ENCODE assay signal across 15 cellular contexts in the genomic region with DNA sequence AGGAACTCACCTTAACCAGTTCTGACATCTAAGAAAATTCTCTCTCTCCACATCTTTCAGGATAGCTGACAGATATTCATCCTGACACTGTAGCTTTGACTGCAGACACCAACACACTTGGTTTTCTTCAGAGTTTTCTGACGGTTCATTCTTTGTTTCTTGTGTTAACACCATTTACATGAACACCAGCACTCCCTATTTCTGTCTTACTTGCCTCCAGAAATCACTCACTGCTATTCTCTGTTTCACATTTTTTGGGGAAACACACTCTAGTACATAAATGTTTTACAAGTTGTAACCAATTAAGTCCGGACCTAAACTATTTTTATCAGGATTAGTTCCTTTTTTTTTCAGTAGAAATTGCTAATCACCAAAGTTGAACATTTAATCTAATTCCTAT. TPM values are rescaled to one million over a fixed set of nuclear protein-coding genes. Genes with fewer than 3 reads are reported as not detected.
DNase-seq lines count a peak whose midpoint lies in the region; ATAC-seq and TF ChIP-seq lines count a peak whose summit lies in the region.
"Had no signal": no experiment of that assay in that cellular context is flagged by ENCODE, and none has a peak within 500 bp of the region (broad histone marks: within the 10 kb centered on the region; RNA-seq: fewer than 3 reads in every experiment).

No MANE protein-coding gene starts in this region.

- H2AFZ ChIP-seq in OCI-LY3 (ENCODE audit: low read depth, low read length), result no peak overlapping the region

- intact Hi-C loops in testis (cut with DNase I; ENCODE audit: low total_unique reads), result no loop called here

- no peak for TF ChIP-seq POLR2A in testis (IDR thresholded peaks at IDR 0.05)

- H3K4me1 ChIP-seq in OCI-LY3 (ENCODE audit: low read length), result peaks cover 35% of the 10 kb centered on the region
- H3K4me1 ChIP-seq in testis, result no peaks in the 10 kb centered on the region
- H3K4me1 ChIP-seq: adrenal gland, BLaER1 had no signal

- H3K27ac ChIP-seq in OCI-LY3 (ENCODE audit: low read length) (peak overlapping the region; percentile 94), testis (no peak overlapping the region)
- H3K27ac ChIP-seq: adrenal gland, BLaER1 had no signal

- H3K4me3 ChIP-seq in OCI-LY3 (ENCODE audit: low read length) (peak overlapping the region; percentile 46), testis (no peak overlapping the region)
- H3K4me3 ChIP-seq: adrenal gland, BLaER1 had no signal

- H3K79me2 ChIP-seq in OCI-LY3 (ENCODE audit: low read length), result peaks cover 50% of the 10 kb centered on the region

- H3K27me3 ChIP-seq in OCI-LY3 (ENCODE audit: low read depth, low read length), result no peaks in the 10 kb centered on the region
- H3K27me3 ChIP-seq in testis, result no peaks in the 10 kb centered on the region
- H3K27me3 ChIP-seq: adrenal gland, BLaER1 had no signal

- ATAC-seq in GM18520 (IDR thresholded peaks at IDR 0.05; ENCODE audit: unreplicated experiment) (peak; percentile 80), GM21367 (IDR thresholded peaks at IDR 0.05; ENCODE audit: unreplicated experiment) (peak; percentile 72), HG02885 (IDR thresholded peaks at IDR 0.05; ENCODE audit: poor library complexity, unreplicated experiment) (peak; percentile 75), T-cell (replicated peaks in 1 of 4) (no peak)
- ATAC-seq: stimulated activated naive CD8-positive, alpha-beta T cell treated with anti-CD3 and anti-CD28 coated beads, Interleukin-15, Interleukin-2, amounts not matched to agents 100 U/mL and 50 U/mL, for 24 hours had no signal

- no peak overlapping the region for H3K4me3 Mint-ChIP-seq in T-cell

- no peaks in the 10 kb centered on the region for H3K4me1 Mint-ChIP-seq in T-cell

- no peak for DNase-seq in activated CD4-positive, alpha-beta T cell treated with anti-CD3 and anti-CD28 coated beads for 1 hour
- DNase-seq in COLO668 (lab: John Stamatoyannopoulos, UW; ENCODE audit: unreplicated experiment) (no peak), T-cell (no peak), testis (no peak)
- DNase-seq: activated CD8-positive, alpha-beta memory T cell treated with anti-CD3 and anti-CD28 coated beads, Interleukin-2, amount 50 U/mL, for 48 hours; NCI-H524; stimulated activated CD4-positive, alpha-beta T cell treated with anti-CD3 and anti-CD28 coated beads, Interleukin-4, amount 100 ng/mL, for 24 hours; stimulated activated naive CD8-positive, alpha-beta T cell treated with anti-CD3 and anti-CD28 coated beads, Interleukin-15, Interleukin-2, amounts not matched to agents 100 U/mL and 50 U/mL, for 24 hours had no signal

- peak overlapping the region; percentile 51; the same call in 1 of the 2 replicates for H3K9ac ChIP-seq in OCI-LY3 (ENCODE audit: low read length)
- H3K9ac ChIP-seq: BLaER1 had no signal

- POLR2A ChIA-PET in T-cell (lab: Charles Lee), result no interaction called here

- no peaks in the 10 kb centered on the region for H3K27me3 Mint-ChIP-seq in T-cell

- 65 to 73% methylated on average over 2 of the region's 2 CpGs for WGBS in testis, 2 donors

- TF ChIP-seq CTCF in OCI-LY3 (IDR thresholded peaks at IDR 0.05; ENCODE audit: low read depth, low read length) (no peak), testis (IDR thresholded peaks at IDR 0.05) (no peak)

- peak overlapping the region; percentile 74 for H3K4me2 ChIP-seq in OCI-LY3 (ENCODE audit: low read length)
- H3K4me2 ChIP-seq: BLaER1 had no signal

- H3K36me3 Mint-ChIP-seq in T-cell, result peaks cover 39% of the 10 kb centered on the region

- no peak overlapping the region for H3K27ac Mint-ChIP-seq in T-cell

- H3K9me3 ChIP-seq in OCI-LY3 (ENCODE audit: insufficient read depth, low read length) (no peaks in the 10 kb centered on the region), testis (no peaks in the 10 kb centered on the region)
- H3K9me3 ChIP-seq: adrenal gland, BLaER1 had no signal

- peaks cover 35% of the 10 kb centered on the region for H3K36me3 ChIP-seq in OCI-LY3 (replicated peaks; ENCODE audit: low read depth, low read length)
- H3K36me3 ChIP-seq in testis (ENCODE audit: low read depth, missing control alignments), result no peaks in the 10 kb centered on the region

- no peaks in the 10 kb centered on the region for H4K20me1 ChIP-seq in OCI-LY3 (ENCODE audit: insufficient read depth, low read length)
- H4K20me1 ChIP-seq: BLaER1 had no signal

- no peaks in the 10 kb centered on the region for H3K9me3 Mint-ChIP-seq in T-cell

- CTCF ChIA-PET in T-cell (lab: Charles Lee), result no interaction called here

RNA-seq across cellular contexts. Expression of a gene that starts 15.4 kb away (rescaled TPM):
- 10 to 100 TPM in 2 of 5 donors, 1 to 10 TPM in 3; 8.5 to 10.8 (median 9.5) TPM for total RNA-seq in T-cell
- 10 to 100 TPM; 10.1 to 13.3 TPM for total RNA-seq in testis
- 7.4 TPM for polyA plus RNA-seq in testis (ENCODE audit: insufficient read depth, low read depth, low replicate concordance)

RNA-seq across cellular contexts. Expression of a gene that starts 26.1 kb away (rescaled TPM):
- total RNA-seq in T-cell (under 1 TPM in 1 of 5 donors, not detected in 4; 0.57 TPM), testis (10 to 100 TPM in 1 of 2 donors, 1 to 10 TPM in 1; 3.2 to 14.3 TPM)
- 11.1 TPM for polyA plus RNA-seq in testis (ENCODE audit: insufficient read depth, low read depth, low replicate concordance)
- total RNA-seq: G401 had no signal
- polyA plus RNA-seq: adrenal gland had no signal

Comparison
In these comparisons a context has a peak if more than half of its experiments do, and no peak if none do; other contexts are left out.
1. ATAC-seq: peak in GM18520 (single experiment), GM21367 (single experiment) and HG02885 (single experiment); none in T-cell (0 of 4).